ENCODE assay signal across 1 cellular context in the genomic region with DNA sequence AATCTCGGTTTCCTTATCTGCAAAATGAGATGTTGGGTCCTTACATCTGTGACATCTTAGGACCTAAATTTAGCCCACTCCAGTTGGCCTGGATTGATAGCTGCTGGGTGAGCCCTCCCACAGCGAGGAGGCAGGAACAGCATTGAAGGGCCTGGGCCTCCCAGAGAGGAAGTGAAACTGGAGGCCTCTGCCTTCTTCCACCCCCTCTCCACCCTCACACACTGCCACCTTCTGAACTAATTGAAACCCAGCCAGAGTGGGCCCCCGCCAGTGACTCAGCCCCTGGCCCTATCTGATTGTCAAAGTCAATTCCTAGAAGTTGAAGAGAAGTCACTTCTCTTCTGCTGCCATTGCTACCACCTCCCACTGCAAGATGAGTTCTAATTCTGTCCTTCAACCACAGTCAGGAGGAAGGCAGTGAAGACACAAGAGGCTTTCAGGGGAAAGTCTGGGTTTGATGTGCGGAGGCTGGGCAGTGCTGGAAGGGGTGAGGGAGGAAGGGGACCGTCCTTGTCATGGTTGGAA.
TF ChIP-seq lines count a peak whose summit lies in the region.

No MANE protein-coding gene starts in this region.

TF ChIP-seq in GM12878, 131 proteins besides CTCF, POLR2A, EP300 and RAD21 (continued from another document and continues in another):
- TF ChIP-seq, protein P1, sequence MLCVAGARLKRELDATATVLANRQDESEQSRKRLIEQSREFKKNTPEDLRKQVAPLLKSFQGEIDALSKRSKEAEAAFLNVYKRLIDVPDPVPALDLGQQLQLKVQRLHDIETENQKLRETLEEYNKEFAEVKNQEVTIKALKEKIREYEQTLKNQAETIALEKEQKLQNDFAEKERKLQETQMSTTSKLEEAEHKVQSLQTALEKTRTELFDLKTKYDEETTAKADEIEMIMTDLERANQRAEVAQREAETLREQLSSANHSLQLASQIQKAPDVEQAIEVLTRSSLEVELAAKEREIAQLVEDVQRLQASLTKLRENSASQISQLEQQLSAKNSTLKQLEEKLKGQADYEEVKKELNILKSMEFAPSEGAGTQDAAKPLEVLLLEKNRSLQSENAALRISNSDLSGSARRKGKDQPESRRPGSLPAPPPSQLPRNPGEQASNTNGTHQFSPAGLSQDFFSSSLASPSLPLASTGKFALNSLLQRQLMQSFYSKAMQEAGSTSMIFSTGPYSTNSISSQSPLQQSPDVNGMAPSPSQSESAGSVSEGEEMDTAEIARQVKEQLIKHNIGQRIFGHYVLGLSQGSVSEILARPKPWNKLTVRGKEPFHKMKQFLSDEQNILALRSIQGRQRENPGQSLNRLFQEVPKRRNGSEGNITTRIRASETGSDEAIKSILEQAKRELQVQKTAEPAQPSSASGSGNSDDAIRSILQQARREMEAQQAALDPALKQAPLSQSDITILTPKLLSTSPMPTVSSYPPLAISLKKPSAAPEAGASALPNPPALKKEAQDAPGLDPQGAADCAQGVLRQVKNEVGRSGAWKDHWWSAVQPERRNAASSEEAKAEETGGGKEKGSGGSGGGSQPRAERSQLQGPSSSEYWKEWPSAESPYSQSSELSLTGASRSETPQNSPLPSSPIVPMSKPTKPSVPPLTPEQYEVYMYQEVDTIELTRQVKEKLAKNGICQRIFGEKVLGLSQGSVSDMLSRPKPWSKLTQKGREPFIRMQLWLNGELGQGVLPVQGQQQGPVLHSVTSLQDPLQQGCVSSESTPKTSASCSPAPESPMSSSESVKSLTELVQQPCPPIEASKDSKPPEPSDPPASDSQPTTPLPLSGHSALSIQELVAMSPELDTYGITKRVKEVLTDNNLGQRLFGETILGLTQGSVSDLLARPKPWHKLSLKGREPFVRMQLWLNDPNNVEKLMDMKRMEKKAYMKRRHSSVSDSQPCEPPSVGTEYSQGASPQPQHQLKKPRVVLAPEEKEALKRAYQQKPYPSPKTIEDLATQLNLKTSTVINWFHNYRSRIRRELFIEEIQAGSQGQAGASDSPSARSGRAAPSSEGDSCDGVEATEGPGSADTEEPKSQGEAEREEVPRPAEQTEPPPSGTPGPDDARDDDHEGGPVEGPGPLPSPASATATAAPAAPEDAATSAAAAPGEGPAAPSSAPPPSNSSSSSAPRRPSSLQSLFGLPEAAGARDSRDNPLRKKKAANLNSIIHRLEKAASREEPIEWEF (IDR thresholded peaks at IDR 0.05; ENCODE audit: insufficient replicate concordance, low read depth, low read length): no peak
- TF ChIP-seq, protein P2, sequence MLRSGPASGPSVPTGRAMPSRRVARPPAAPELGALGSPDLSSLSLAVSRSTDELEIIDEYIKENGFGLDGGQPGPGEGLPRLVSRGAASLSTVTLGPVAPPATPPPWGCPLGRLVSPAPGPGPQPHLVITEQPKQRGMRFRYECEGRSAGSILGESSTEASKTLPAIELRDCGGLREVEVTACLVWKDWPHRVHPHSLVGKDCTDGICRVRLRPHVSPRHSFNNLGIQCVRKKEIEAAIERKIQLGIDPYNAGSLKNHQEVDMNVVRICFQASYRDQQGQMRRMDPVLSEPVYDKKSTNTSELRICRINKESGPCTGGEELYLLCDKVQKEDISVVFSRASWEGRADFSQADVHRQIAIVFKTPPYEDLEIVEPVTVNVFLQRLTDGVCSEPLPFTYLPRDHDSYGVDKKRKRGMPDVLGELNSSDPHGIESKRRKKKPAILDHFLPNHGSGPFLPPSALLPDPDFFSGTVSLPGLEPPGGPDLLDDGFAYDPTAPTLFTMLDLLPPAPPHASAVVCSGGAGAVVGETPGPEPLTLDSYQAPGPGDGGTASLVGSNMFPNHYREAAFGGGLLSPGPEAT (IDR thresholded peaks at IDR 0.05; ENCODE audit: low read depth): peak; percentile 96
- TF ChIP-seq, protein P3, sequence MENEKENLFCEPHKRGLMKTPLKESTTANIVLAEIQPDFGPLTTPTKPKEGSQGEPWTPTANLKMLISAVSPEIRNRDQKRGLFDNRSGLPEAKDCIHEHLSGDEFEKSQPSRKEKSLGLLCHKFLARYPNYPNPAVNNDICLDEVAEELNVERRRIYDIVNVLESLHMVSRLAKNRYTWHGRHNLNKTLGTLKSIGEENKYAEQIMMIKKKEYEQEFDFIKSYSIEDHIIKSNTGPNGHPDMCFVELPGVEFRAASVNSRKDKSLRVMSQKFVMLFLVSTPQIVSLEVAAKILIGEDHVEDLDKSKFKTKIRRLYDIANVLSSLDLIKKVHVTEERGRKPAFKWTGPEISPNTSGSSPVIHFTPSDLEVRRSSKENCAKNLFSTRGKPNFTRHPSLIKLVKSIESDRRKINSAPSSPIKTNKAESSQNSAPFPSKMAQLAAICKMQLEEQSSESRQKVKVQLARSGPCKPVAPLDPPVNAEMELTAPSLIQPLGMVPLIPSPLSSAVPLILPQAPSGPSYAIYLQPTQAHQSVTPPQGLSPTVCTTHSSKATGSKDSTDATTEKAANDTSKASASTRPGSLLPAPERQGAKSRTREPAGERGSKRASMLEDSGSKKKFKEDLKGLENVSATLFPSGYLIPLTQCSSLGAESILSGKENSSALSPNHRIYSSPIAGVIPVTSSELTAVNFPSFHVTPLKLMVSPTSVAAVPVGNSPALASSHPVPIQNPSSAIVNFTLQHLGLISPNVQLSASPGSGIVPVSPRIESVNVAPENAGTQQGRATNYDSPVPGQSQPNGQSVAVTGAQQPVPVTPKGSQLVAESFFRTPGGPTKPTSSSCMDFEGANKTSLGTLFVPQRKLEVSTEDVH (IDR thresholded peaks at IDR 0.05; ENCODE audit: low read depth, partially characterized antibody): peak; percentile 35
- TF ChIP-seq MTA3 (IDR thresholded peaks at IDR 0.05; ENCODE audit: borderline replicate concordance, low read length) (no peak), ETV6 (conservative IDR thresholded peaks at IDR 0.05 in 1 of 2, IDR thresholded peaks at IDR 0.05 in 1 of 2; ENCODE audit: borderline replicate concordance in 1 of 2, low read depth in 1 of 2) (peak in 1 of 2 experiments; percentile 99; a peak in 2 of 4 replicates), GATAD2B (conservative IDR thresholded peaks at IDR 0.05; ENCODE audit: low read depth) (peak; percentile 98), SP1 (IDR thresholded peaks at IDR 0.05; ENCODE audit: low read depth, low read length) (peak; percentile 93), TCF3 (IDR thresholded peaks at IDR 0.05; ENCODE audit: borderline replicate concordance, insufficient read depth, low read depth, low read length) (peak; percentile 87), SMAD5 (IDR thresholded peaks at IDR 0.05; ENCODE audit: low read depth) (peak; percentile 5; the same call in 1 of the 2 replicates), MTA2 (IDR thresholded peaks at IDR 0.05; ENCODE audit: low read depth) (peak; percentile 97), CEBPB (IDR thresholded peaks at IDR 0.05; ENCODE audit: borderline replicate concordance in 1 of 2, low read depth in 2 of 2, low read length in 2 of 2) (no peak), NBN (IDR thresholded peaks at IDR 0.05) (peak; percentile 90), POU2F2 (IDR thresholded peaks at IDR 0.05; ENCODE audit: borderline replicate concordance, low read depth, low read length) (peak; percentile 80), TCF7 (IDR thresholded peaks at IDR 0.05; ENCODE audit: borderline replicate concordance) (peak; percentile 80; the same call in 1 of the 2 replicates), KDM1A (IDR thresholded peaks at IDR 0.05; ENCODE audit: borderline replicate concordance) (no peak), STAT3 (IDR thresholded peaks at IDR 0.05; ENCODE audit: low read depth, low read length) (0 out of 2 replicates have a peak, but pooled peaks have one; percentile 10), JUNB (IDR thresholded peaks at IDR 0.05) (peak; percentile 79), CREB1 (IDR thresholded peaks at IDR 0.05; ENCODE audit: low read depth) (no peak), MYC (IDR thresholded peaks at IDR 0.05; ENCODE audit: insufficient read depth, insufficient read length, insufficient replicate concordance, low read length, severe bottlenecking) (no peak), MXI1 (IDR thresholded peaks at IDR 0.05; ENCODE audit: low read depth, low read length) (no peak), EZH2 (IDR thresholded peaks at IDR 0.05; ENCODE audit: borderline replicate concordance, control insufficient read depth, low read depth, low read length) (no peak), RCOR1 (conservative IDR thresholded peaks at IDR 0.05; ENCODE audit: low read depth, low read length) (peak; percentile 66; the same call in 1 of the 2 replicates), ZNF24 (IDR thresholded peaks at IDR 0.05) (peak; percentile 72), POLR2AphosphoS5 (IDR thresholded peaks at IDR 0.05; ENCODE audit: low read length) (peak; percentile 70; the same call in 1 of the 2 replicates), ZNF217 (IDR thresholded peaks at IDR 0.05) (peak; percentile 96), KAT2A (conservative IDR thresholded peaks at IDR 0.05; ENCODE audit: control insufficient read depth, low read depth, low read length) (no peak), ZSCAN29 (IDR thresholded peaks at IDR 0.05) (peak; percentile 78), ZBED1 (IDR thresholded peaks at IDR 0.05; ENCODE audit: borderline replicate concordance) (peak; percentile 97), SREBF1 (IDR thresholded peaks at IDR 0.05; ENCODE audit: low read length) (no peak), RB1 (IDR thresholded peaks at IDR 0.05; ENCODE audit: borderline replicate concordance) (no peak), FOXM1 (IDR thresholded peaks at IDR 0.05; ENCODE audit: low read depth, low read length) (no peak), CBX5 (IDR thresholded peaks at IDR 0.05; ENCODE audit: low read depth) (no peak), CBFB (IDR thresholded peaks at IDR 0.05; ENCODE audit: low read depth) (peak; percentile 72), HCFC1 (IDR thresholded peaks at IDR 0.05; ENCODE audit: low read length) (0 out of 2 replicates have a peak, but pooled peaks have one; percentile 20), SMARCA5 (IDR thresholded peaks at IDR 0.05) (peak; percentile 61; the same call in 1 of the 2 replicates), SMAD1 (IDR thresholded peaks at IDR 0.05; ENCODE audit: low read depth, partially characterized antibody) (peak; percentile 63), ZNF622 (IDR thresholded peaks at IDR 0.05) (no peak), KLF5 (IDR thresholded peaks at IDR 0.05; ENCODE audit: partially characterized antibody) (peak; percentile 47)
- TF ChIP-seq, protein P4, sequence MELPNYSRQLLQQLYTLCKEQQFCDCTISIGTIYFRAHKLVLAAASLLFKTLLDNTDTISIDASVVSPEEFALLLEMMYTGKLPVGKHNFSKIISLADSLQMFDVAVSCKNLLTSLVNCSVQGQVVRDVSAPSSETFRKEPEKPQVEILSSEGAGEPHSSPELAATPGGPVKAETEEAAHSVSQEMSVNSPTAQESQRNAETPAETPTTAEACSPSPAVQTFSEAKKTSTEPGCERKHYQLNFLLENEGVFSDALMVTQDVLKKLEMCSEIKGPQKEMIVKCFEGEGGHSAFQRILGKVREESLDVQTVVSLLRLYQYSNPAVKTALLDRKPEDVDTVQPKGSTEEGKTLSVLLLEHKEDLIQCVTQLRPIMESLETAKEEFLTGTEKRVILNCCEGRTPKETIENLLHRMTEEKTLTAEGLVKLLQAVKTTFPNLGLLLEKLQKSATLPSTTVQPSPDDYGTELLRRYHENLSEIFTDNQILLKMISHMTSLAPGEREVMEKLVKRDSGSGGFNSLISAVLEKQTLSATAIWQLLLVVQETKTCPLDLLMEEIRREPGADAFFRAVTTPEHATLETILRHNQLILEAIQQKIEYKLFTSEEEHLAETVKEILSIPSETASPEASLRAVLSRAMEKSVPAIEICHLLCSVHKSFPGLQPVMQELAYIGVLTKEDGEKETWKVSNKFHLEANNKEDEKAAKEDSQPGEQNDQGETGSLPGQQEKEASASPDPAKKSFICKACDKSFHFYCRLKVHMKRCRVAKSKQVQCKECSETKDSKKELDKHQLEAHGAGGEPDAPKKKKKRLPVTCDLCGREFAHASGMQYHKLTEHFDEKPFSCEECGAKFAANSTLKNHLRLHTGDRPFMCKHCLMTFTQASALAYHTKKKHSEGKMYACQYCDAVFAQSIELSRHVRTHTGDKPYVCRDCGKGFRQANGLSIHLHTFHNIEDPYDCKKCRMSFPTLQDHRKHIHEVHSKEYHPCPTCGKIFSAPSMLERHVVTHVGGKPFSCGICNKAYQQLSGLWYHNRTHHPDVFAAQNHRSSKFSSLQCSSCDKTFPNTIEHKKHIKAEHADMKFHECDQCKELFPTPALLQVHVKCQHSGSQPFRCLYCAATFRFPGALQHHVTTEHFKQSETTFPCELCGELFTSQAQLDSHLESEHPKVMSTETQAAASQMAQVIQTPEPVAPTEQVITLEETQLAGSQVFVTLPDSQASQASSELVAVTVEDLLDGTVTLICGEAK (IDR thresholded peaks at IDR 0.05; ENCODE audit: borderline replicate concordance): no peak
- TF ChIP-seq, protein P5, sequence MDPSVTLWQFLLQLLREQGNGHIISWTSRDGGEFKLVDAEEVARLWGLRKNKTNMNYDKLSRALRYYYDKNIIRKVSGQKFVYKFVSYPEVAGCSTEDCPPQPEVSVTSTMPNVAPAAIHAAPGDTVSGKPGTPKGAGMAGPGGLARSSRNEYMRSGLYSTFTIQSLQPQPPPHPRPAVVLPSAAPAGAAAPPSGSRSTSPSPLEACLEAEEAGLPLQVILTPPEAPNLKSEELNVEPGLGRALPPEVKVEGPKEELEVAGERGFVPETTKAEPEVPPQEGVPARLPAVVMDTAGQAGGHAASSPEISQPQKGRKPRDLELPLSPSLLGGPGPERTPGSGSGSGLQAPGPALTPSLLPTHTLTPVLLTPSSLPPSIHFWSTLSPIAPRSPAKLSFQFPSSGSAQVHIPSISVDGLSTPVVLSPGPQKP (IDR thresholded peaks at IDR 0.05; ENCODE audit: low read depth, low read length): no peak
- TF ChIP-seq, protein P6, sequence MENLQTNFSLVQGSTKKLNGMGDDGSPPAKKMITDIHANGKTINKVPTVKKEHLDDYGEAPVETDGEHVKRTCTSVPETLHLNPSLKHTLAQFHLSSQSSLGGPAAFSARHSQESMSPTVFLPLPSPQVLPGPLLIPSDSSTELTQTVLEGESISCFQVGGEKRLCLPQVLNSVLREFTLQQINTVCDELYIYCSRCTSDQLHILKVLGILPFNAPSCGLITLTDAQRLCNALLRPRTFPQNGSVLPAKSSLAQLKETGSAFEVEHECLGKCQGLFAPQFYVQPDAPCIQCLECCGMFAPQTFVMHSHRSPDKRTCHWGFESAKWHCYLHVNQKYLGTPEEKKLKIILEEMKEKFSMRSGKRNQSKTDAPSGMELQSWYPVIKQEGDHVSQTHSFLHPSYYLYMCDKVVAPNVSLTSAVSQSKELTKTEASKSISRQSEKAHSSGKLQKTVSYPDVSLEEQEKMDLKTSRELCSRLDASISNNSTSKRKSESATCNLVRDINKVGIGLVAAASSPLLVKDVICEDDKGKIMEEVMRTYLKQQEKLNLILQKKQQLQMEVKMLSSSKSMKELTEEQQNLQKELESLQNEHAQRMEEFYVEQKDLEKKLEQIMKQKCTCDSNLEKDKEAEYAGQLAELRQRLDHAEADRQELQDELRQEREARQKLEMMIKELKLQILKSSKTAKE (IDR thresholded peaks at IDR 0.05; ENCODE audit: low read depth, poor library complexity, severe bottlenecking): peak; percentile 93
- TF ChIP-seq, protein P7, sequence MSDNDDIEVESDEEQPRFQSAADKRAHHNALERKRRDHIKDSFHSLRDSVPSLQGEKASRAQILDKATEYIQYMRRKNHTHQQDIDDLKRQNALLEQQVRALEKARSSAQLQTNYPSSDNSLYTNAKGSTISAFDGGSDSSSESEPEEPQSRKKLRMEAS (IDR thresholded peaks at IDR 0.05; ENCODE audit: low read depth, low read length): no peak
- TF ChIP-seq, protein P8, sequence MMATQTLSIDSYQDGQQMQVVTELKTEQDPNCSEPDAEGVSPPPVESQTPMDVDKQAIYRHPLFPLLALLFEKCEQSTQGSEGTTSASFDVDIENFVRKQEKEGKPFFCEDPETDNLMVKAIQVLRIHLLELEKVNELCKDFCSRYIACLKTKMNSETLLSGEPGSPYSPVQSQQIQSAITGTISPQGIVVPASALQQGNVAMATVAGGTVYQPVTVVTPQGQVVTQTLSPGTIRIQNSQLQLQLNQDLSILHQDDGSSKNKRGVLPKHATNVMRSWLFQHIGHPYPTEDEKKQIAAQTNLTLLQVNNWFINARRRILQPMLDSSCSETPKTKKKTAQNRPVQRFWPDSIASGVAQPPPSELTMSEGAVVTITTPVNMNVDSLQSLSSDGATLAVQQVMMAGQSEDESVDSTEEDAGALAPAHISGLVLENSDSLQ (IDR thresholded peaks at IDR 0.05): peak; percentile 89
